Comparison of ENCODE assay signal across 1 cellular context in genomic region chr16:11742041-11742535, GRCh38.
TF ChIP-seq lines count a peak whose summit lies in the region.

No MANE protein-coding gene starts in this region.

TF ChIP-seq in HepG2, 621 proteins besides CTCF, POLR2A, EP300 and RAD21 (continued from another document and continues in another):
- 0 out of 2 replicates have a peak, but pooled peaks have one; percentile 74 for TF ChIP-seq ZUFSP (CRISPR knock-in tag; IDR thresholded peaks at IDR 0.05; ENCODE audit: borderline replicate concordance)
- no peak for TF ChIP-seq PBX3 (CRISPR knock-in tag; IDR thresholded peaks at IDR 0.05; ENCODE audit: borderline replicate concordance)
- TF ChIP-seq ZNF121 (CRISPR knock-in tag; IDR thresholded peaks at IDR 0.05): 0 out of 2 replicates have a peak, but pooled peaks have one; percentile 10
- TF ChIP-seq HNRNPUL1 (IDR thresholded peaks at IDR 0.05; ENCODE audit: low read depth, low read length): no peak
- peak; percentile 40 for TF ChIP-seq ZNF18 (CRISPR knock-in tag; IDR thresholded peaks at IDR 0.05; ENCODE audit: insufficient replicate concordance)
- no peak for TF ChIP-seq MAFF (IDR thresholded peaks at IDR 0.05; ENCODE audit: low read depth, low read length)
- peak; percentile 83 for TF ChIP-seq NRL (CRISPR knock-in tag; IDR thresholded peaks at IDR 0.05; ENCODE audit: borderline replicate concordance)
- TF ChIP-seq BRCA1 (CRISPR knock-in tag; IDR thresholded peaks at IDR 0.05): no peak
- no peak for TF ChIP-seq TCF7 (IDR thresholded peaks at IDR 0.05; ENCODE audit: low read depth)
- TF ChIP-seq ZNF205 (CRISPR knock-in tag; IDR thresholded peaks at IDR 0.05): no peak
- TF ChIP-seq MATR3 (CRISPR knock-in tag; IDR thresholded peaks at IDR 0.05): no peak
- TF ChIP-seq CBX1 (IDR thresholded peaks at IDR 0.05; ENCODE audit: low read depth): no peak
- TF ChIP-seq HIC2 (CRISPR knock-in tag; IDR thresholded peaks at IDR 0.05; ENCODE audit: low read depth): 0 out of 2 replicates have a peak, but pooled peaks have one; percentile 29
- no peak for TF ChIP-seq RERE (CRISPR knock-in tag; IDR thresholded peaks at IDR 0.05; ENCODE audit: low read depth)
- no peak for TF ChIP-seq TRAFD1 (CRISPR knock-in tag; IDR thresholded peaks at IDR 0.05; ENCODE audit: borderline replicate concordance)
- peak; percentile 23 for TF ChIP-seq KDM2A (CRISPR knock-in tag; IDR thresholded peaks at IDR 0.05; ENCODE audit: borderline replicate concordance, low read depth)
- TF ChIP-seq KLF9 (CRISPR knock-in tag; IDR thresholded peaks at IDR 0.05; ENCODE audit: low read depth): no peak
- peak; percentile 46; the same call in 1 of the 2 replicates for TF ChIP-seq ZNF703 (CRISPR knock-in tag; IDR thresholded peaks at IDR 0.05; ENCODE audit: borderline replicate concordance)
- TF ChIP-seq POLR2AphosphoS2 (IDR thresholded peaks at IDR 0.05; ENCODE audit: low read depth, low read length): no peak
- TF ChIP-seq ZFP1 (CRISPR knock-in tag; IDR thresholded peaks at IDR 0.05): no peak
- no peak for TF ChIP-seq ZBED4 (CRISPR knock-in tag; IDR thresholded peaks at IDR 0.05; ENCODE audit: borderline replicate concordance)
- TF ChIP-seq ZNF839 (CRISPR knock-in tag; IDR thresholded peaks at IDR 0.05; ENCODE audit: borderline replicate concordance): no peak
- TF ChIP-seq RBM39 (IDR thresholded peaks at IDR 0.05; ENCODE audit: low read depth, low read length, poor library complexity, severe bottlenecking): no peak
- no peak for TF ChIP-seq AKAP8 (CRISPR knock-in tag; IDR thresholded peaks at IDR 0.05)
- no peak; the same call in 1 of the 2 replicates for TF ChIP-seq EEA1 (CRISPR knock-in tag; IDR thresholded peaks at IDR 0.05; ENCODE audit: borderline replicate concordance)
- no peak for TF ChIP-seq ZNF709 (CRISPR knock-in tag; IDR thresholded peaks at IDR 0.05)
- no peak for TF ChIP-seq NFE2L1 (CRISPR knock-in tag; IDR thresholded peaks at IDR 0.05; ENCODE audit: borderline replicate concordance)
- TF ChIP-seq GZF1 (CRISPR knock-in tag; IDR thresholded peaks at IDR 0.05): no peak
- TF ChIP-seq DDIT3 (CRISPR knock-in tag; IDR thresholded peaks at IDR 0.05): no peak
- TF ChIP-seq ETV6 (CRISPR knock-in tag; conservative IDR thresholded peaks at IDR 0.05): no peak; the same call in 1 of the 2 replicates
- no peak for TF ChIP-seq SKI (IDR thresholded peaks at IDR 0.05; ENCODE audit: partially characterized antibody)
- no peak for TF ChIP-seq MXD4 (CRISPR knock-in tag; IDR thresholded peaks at IDR 0.05)
- TF ChIP-seq RFX3 (CRISPR knock-in tag; IDR thresholded peaks at IDR 0.05): no peak
- no peak for TF ChIP-seq CEBPG (CRISPR knock-in tag; IDR thresholded peaks at IDR 0.05)
- TF ChIP-seq ZNF431 (CRISPR knock-in tag; IDR thresholded peaks at IDR 0.05; ENCODE audit: borderline replicate concordance, low read depth): no peak
- peak; percentile 2 for TF ChIP-seq ASH2L (IDR thresholded peaks at IDR 0.05; ENCODE audit: insufficient read length, low read depth, low read length)
- no peak for TF ChIP-seq ZNF382 (CRISPR knock-in tag; IDR thresholded peaks at IDR 0.05; ENCODE audit: borderline replicate concordance)
- no peak; the same call in 1 of the 2 replicates for TF ChIP-seq KMT2A (CRISPR knock-in tag; IDR thresholded peaks at IDR 0.05)
- peak in 1 of 2 experiments; percentile 45; a peak in 1 of 4 replicates for TF ChIP-seq NR2F1 (CRISPR knock-in tag; IDR thresholded peaks at IDR 0.05)
- no peak for TF ChIP-seq KLF13 (CRISPR knock-in tag; IDR thresholded peaks at IDR 0.05)
- no peak for TF ChIP-seq RBAK (CRISPR knock-in tag; IDR thresholded peaks at IDR 0.05)
- TF ChIP-seq AGO2 (optimal IDR thresholded peaks at IDR 0.05; ENCODE audit: low read depth, low read length): peak; percentile 81
- TF ChIP-seq MBNL3 (CRISPR knock-in tag; conservative IDR thresholded peaks at IDR 0.05): no peak
- no peak for TF ChIP-seq NFYC (CRISPR knock-in tag; IDR thresholded peaks at IDR 0.05)
- peak; percentile 30; the same call in 1 of the 2 replicates for TF ChIP-seq THYN1 (CRISPR knock-in tag; IDR thresholded peaks at IDR 0.05; ENCODE audit: borderline replicate concordance, low read depth)
- no peak for TF ChIP-seq ZBTB43 (CRISPR knock-in tag; conservative IDR thresholded peaks at IDR 0.05)
- 0 out of 2 replicates have a peak, but pooled peaks have one; percentile 52 for TF ChIP-seq SNAPC2 (CRISPR knock-in tag; IDR thresholded peaks at IDR 0.05)
